1 cellular context compared by ENCODE assay signal in the genomic region with DNA sequence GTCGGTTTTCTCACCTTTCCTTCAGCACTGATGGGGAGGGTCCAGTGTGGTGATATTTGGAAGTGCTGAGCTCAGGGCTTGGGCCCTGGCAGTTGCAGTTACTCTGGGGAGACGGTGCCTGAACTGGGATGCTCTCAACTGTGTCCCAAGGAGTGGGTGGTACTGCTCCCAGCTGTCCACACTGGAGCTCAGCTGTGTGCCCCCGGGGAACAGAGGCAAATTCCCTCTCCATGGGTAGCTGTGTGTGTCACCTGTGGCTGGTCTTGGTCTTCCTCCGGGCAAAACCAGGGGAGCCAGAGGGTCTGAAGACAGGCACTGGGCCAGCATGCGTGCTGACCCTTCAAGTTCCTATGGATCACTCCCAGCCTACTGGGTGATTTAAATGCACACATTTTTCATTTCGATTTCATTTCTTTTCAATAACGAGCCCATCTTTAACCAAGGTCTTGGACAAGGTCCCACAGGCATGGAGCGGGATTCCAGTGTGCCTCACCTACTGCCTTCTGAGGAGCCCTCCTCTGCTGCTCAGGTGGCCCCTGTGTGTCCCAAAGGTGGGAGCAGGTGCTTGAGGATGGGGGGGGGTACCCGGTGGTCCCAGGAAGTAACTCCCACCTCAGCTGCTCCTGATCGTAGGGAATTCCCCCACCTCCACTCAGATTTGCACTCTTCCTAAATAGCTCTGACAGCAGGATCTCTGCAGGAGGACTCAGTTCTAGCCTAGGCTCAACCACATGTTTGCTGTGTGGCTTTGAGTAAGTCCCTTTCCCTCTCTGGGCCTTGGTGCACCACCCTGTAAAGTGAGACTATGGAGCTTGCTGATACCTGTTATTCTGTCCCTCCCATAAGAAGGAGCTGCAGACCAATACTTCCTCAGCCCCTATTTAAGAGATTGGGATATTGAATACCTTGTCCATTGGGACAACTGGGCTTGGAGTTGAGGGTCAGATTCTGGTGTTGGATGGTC.
TF ChIP-seq lines count a peak whose summit lies in the region.

No MANE protein-coding gene starts in this region.

TF ChIP-seq in HepG2, 621 proteins besides CTCF, POLR2A, EP300 and RAD21 (continued from another document):
- TF ChIP-seq ZNF768 (CRISPR knock-in tag; IDR thresholded peaks at IDR 0.05): peak; percentile 63; the same call in 1 of the 2 replicates
